19 cellular contexts compared by ENCODE assay signal in genomic region chr13:50406831-50407230, GRCh38.
DNase-seq lines count a peak whose midpoint lies in the region; FAIRE-seq and TF ChIP-seq lines count a peak whose summit lies in the region.
"Had no signal": no experiment of that assay in that cellular context is flagged by ENCODE, and none has a peak within 500 bp of the region (broad histone marks: within the 10 kb centered on the region; RNA-seq: fewer than 3 reads in every experiment).

No MANE protein-coding gene starts in this region.

- no peak overlapping the region for H3K27ac ChIP-seq in BLaER1 treated with 17β-estradiol and CSF1 and Interleukin-3, amounts not matched to agents 10 nM and 100 nM
- H3K27ac ChIP-seq in Karpas-422 (ENCODE audit: low read length) (peak overlapping the region; percentile 10; the same call in 1 of the 2 replicates), OCI-LY7 (ENCODE audit: low read depth, low read length, poor library complexity, severe bottlenecking) (no peak overlapping the region), ovary (no peak overlapping the region)
- no peak overlapping the region for H3K27ac ChIP-seq in CD8-positive, alpha-beta memory T cell (ENCODE audit: low read depth, low read length)
- H3K27ac ChIP-seq: A549, Peyer's patch had no signal

- H3K27ac Mint-ChIP-seq in progenitor cell of endocrine pancreas: peak overlapping the region; percentile 34
- no peak overlapping the region for H3K27ac Mint-ChIP-seq in CD8-positive, alpha-beta memory T cell
- H3K27ac Mint-ChIP-seq: B cell; CD4-positive, CD25-positive, alpha-beta regulatory T cell had no signal

- peak overlapping the region in 8 of 11 experiments; percentile 7 to 51 (median 24); a peak in 10 of 22 replicates for H3K4me2 ChIP-seq in BLaER1 treated with 17β-estradiol and CSF1 and Interleukin-3, amounts not matched to agents 10 nM and 100 nM
- peak overlapping the region; percentile 7 for H3K4me2 ChIP-seq in Karpas-422 (ENCODE audit: low read depth, low read length, poor library complexity, severe bottlenecking)
- H3K4me2 ChIP-seq in OCI-LY7 (ENCODE audit: low read length): no peak overlapping the region
- H3K4me2 ChIP-seq: A549 had no signal

- no peak overlapping the region for H2AFZ ChIP-seq in Karpas-422 (ENCODE audit: low read length)
- no peak overlapping the region for H2AFZ ChIP-seq in OCI-LY7 (ENCODE audit: low read length)

- TF ChIP-seq EP300 in ovary (IDR thresholded peaks at IDR 0.05): no peak

- no peak overlapping the region for H3K9ac ChIP-seq in BLaER1 treated with 17β-estradiol and CSF1 and Interleukin-3, amounts not matched to agents 10 nM and 100 nM
- H3K9ac ChIP-seq in Karpas-422 (ENCODE audit: low read length): no peak overlapping the region; the same call in 1 of the 2 replicates

- peaks cover 0 to 8% (median 0%) of the 10 kb centered on the region in 11 experiments; a peak in 1 of 22 replicates for H3K9me3 ChIP-seq in BLaER1 treated with 17β-estradiol and CSF1 and Interleukin-3, amounts not matched to agents 10 nM and 100 nM (replicated peaks in 1 of 11)
- H3K9me3 ChIP-seq in Karpas-422 (ENCODE audit: low read length) (no peaks in the 10 kb centered on the region), OCI-LY7 (ENCODE audit: low read length) (no peaks in the 10 kb centered on the region), ovary (no peaks in the 10 kb centered on the region)
- H3K9me3 ChIP-seq in CD8-positive, alpha-beta memory T cell (ENCODE audit: low read length): no peaks in the 10 kb centered on the region
- H3K9me3 ChIP-seq: A549, Peyer's patch had no signal

- no peaks in the 10 kb centered on the region for H3K9me3 Mint-ChIP-seq in progenitor cell of endocrine pancreas (ENCODE audit: low read depth)
- H3K9me3 Mint-ChIP-seq in CD8-positive, alpha-beta memory T cell: no peaks in the 10 kb centered on the region
- H3K9me3 Mint-ChIP-seq: CD4-positive, CD25-positive, alpha-beta regulatory T cell had no signal

- H3K36me3 Mint-ChIP-seq in progenitor cell of endocrine pancreas (ENCODE audit: insufficient read depth): no peaks in the 10 kb centered on the region
- H3K36me3 Mint-ChIP-seq in CD8-positive, alpha-beta memory T cell: peaks cover 0 to 6% (median 5%) of the 10 kb centered on the region in 3 donors
- H3K36me3 Mint-ChIP-seq: CD4-positive, CD25-positive, alpha-beta regulatory T cell; IgD-negative memory B cell had no signal

- DNase-seq in Karpas-422 (peak; percentile 80), OCI-LY7 (ENCODE audit: low spot score) (peak; percentile 38), progenitor cell of endocrine pancreas (ENCODE audit: low spot score, unreplicated experiment) (no peak), ovary (no peak), GM19239 (ENCODE audit: insufficient read length, low spot score) (no peak)
- DNase-seq in CD8-positive, alpha-beta memory T cell: no peak
- DNase-seq: CD4-positive, CD25-positive, alpha-beta regulatory T cell; COR-L47; DMS 273 treated with DMSO at 0.1 percent for 48 hours; NCI-H1930; NCI-H510A; NCI-H82; Peyer's patch had no signal

- no peaks in the 10 kb centered on the region for H3K36me3 ChIP-seq in BLaER1 treated with 17β-estradiol and CSF1 and Interleukin-3, amounts not matched to agents 10 nM and 100 nM
- H3K36me3 ChIP-seq in Karpas-422 (ENCODE audit: insufficient read depth, low read length) (no peaks in the 10 kb centered on the region), OCI-LY7 (ENCODE audit: insufficient read depth, low read length) (no peaks in the 10 kb centered on the region), ovary (no peaks in the 10 kb centered on the region)
- no peaks in the 10 kb centered on the region for H3K36me3 ChIP-seq in CD8-positive, alpha-beta memory T cell (ENCODE audit: insufficient read depth, low read length)
- H3K36me3 ChIP-seq: Peyer's patch had no signal

- CTCF ChIA-PET in OCI-LY7 (lab: Charles Lee; ENCODE audit: unreplicated experiment): no interaction called here
- CTCF ChIA-PET in CD8-positive, alpha-beta memory T cell (lab: Charles Lee): no interaction called here

- no peak for FAIRE-seq in GM19239 (lab: Jason Lieb, UNC)
- FAIRE-seq: A549, GM12892, H54 had no signal

- peaks cover 28% of the 10 kb centered on the region for H3K4me1 Mint-ChIP-seq in progenitor cell of endocrine pancreas (ENCODE audit: low read depth)
- H3K4me1 Mint-ChIP-seq in CD8-positive, alpha-beta memory T cell: peaks cover 0 to 3% (median 0%) of the 10 kb centered on the region in 3 donors
- H3K4me1 Mint-ChIP-seq: IgD-negative memory B cell had no signal

- no peak for TF ChIP-seq POLR2A in ovary (IDR thresholded peaks at IDR 0.05)

- H3K79me2 ChIP-seq in Karpas-422 (ENCODE audit: low read length) (no peaks in the 10 kb centered on the region), OCI-LY7 (ENCODE audit: insufficient read depth, low read depth, low read length) (no peaks in the 10 kb centered on the region)

- no TSS peak for BruUV-seq in OCI-LY7 (replicated peaks; lab: Mats Ljungman, UMichigan)

- no peaks in the 10 kb centered on the region for H3K27me3 Mint-ChIP-seq in progenitor cell of endocrine pancreas
- H3K27me3 Mint-ChIP-seq in CD8-positive, alpha-beta memory T cell: peaks cover 0 to 6% of the 10 kb centered on the region in 2 donors
- H3K27me3 Mint-ChIP-seq: B cell had no signal

- no peaks in the 10 kb centered on the region for H4K20me1 ChIP-seq in BLaER1 treated with 17β-estradiol and CSF1 and Interleukin-3, amounts not matched to agents 10 nM and 100 nM
- H4K20me1 ChIP-seq in Karpas-422 (ENCODE audit: insufficient read depth, low read depth, low read length): no peaks in the 10 kb centered on the region
- no peaks in the 10 kb centered on the region for H4K20me1 ChIP-seq in OCI-LY7 (ENCODE audit: insufficient read depth, low read length)

- no peaks in the 10 kb centered on the region for H3K27me3 ChIP-seq in BLaER1 treated with 17β-estradiol and CSF1 and Interleukin-3, amounts not matched to agents 10 nM and 100 nM
- H3K27me3 ChIP-seq in Karpas-422 (ENCODE audit: low read length) (no peaks in the 10 kb centered on the region), ovary (no peaks in the 10 kb centered on the region)
- no peaks in the 10 kb centered on the region for H3K27me3 ChIP-seq in CD8-positive, alpha-beta memory T cell (ENCODE audit: insufficient read depth, low read length, poor library complexity, severe bottlenecking)
- H3K27me3 ChIP-seq: Peyer's patch had no signal

- no peak overlapping the region for H3K4me3 ChIP-seq in BLaER1 treated with 17β-estradiol and CSF1 and Interleukin-3, amounts not matched to agents 10 nM and 100 nM
- H3K4me3 ChIP-seq in Karpas-422 (ENCODE audit: low read length) (no peak overlapping the region), OCI-LY7 (ENCODE audit: low read depth, low read length, poor library complexity, severe bottlenecking) (no peak overlapping the region), ovary (no peak overlapping the region)
- H3K4me3 ChIP-seq in CD8-positive, alpha-beta memory T cell (ENCODE audit: low read length): no peak overlapping the region
- H3K4me3 ChIP-seq: A549, Peyer's patch had no signal

- POLR2A ChIA-PET in OCI-LY7 (lab: Charles Lee): interaction anchor here (0.6 to 1.3 kb wide), 4 partner anchors 18 to 300 kb away, joined by 4 to 5 read pairs (median 4); no protein-coding TSS in a partner anchor
- POLR2A ChIA-PET in CD8-positive, alpha-beta memory T cell (lab: Charles Lee): interaction anchor here (0.6 kb wide), 1 partner anchor 247 kb away, joined by 3 read pairs; no protein-coding TSS in a partner anchor

- WGBS in ovary, 3 donors: 89 to 98% (median 94%) methylated on average over 3 of the region's 3 CpGs

- peaks cover 0 to 11% (median 8%) of the 10 kb centered on the region in 10 experiments; a peak in 13 of 20 replicates for H3K4me1 ChIP-seq in BLaER1 treated with 17β-estradiol and CSF1 and Interleukin-3, amounts not matched to agents 10 nM and 100 nM
- H3K4me1 ChIP-seq in Karpas-422 (ENCODE audit: low read length): peaks cover 73% of the 10 kb centered on the region
- peaks cover 15% of the 10 kb centered on the region for H3K4me1 ChIP-seq in OCI-LY7 (ENCODE audit: insufficient read depth, low read length, poor library complexity, severe bottlenecking)
- no peaks in the 10 kb centered on the region for H3K4me1 ChIP-seq in ovary (ENCODE audit: insufficient read depth)
- no peaks in the 10 kb centered on the region for H3K4me1 ChIP-seq in CD8-positive, alpha-beta memory T cell (ENCODE audit: insufficient read depth, low read length)
- H3K4me1 ChIP-seq: Peyer's patch had no signal

- intact Hi-C loops in OCI-LY7 (cut with micrococcal nuclease; ENCODE audit: unreplicated experiment): loop anchor here (10.0 kb wide), 1 partner anchor 58 kb away; no protein-coding TSS in a partner anchor
- intact Hi-C loops in ovary (cut with DNase I): no loop called here

- H3K9me2 ChIP-seq in Karpas-422 (replicated peaks; ENCODE audit: insufficient read depth, low read length): no peaks in the 10 kb centered on the region
- no peaks in the 10 kb centered on the region for H3K9me2 ChIP-seq in OCI-LY7 (ENCODE audit: insufficient read depth, low read length)

- no peak for TF ChIP-seq CTCF in OCI-LY7 (conservative IDR thresholded peaks at IDR 0.05; ENCODE audit: low read length)
- no peak for TF ChIP-seq CTCF in progenitor cell of endocrine pancreas (IDR thresholded peaks at IDR 0.05; ENCODE audit: unreplicated experiment)
- no peak for TF ChIP-seq CTCF in ovary (IDR thresholded peaks at IDR 0.05)

- no peak overlapping the region for H3K4me3 Mint-ChIP-seq in progenitor cell of endocrine pancreas (ENCODE audit: low read depth)
- H3K4me3 Mint-ChIP-seq in CD8-positive, alpha-beta memory T cell: no peak overlapping the region
- H3K4me3 Mint-ChIP-seq: B cell; CD4-positive, CD25-positive, alpha-beta regulatory T cell; IgD-negative memory B cell had no signal

Comparison
In these comparisons a context has a peak if more than half of its experiments do, and no peak if none do; other contexts are left out.
1. DNase-seq: peak in Karpas-422 (single experiment) and OCI-LY7 (single experiment); none in progenitor cell of endocrine pancreas (single experiment), ovary (0 of 5), GM19239 (single experiment) and CD8-positive, alpha-beta memory T cell (0 of 5).